Comparison of ENCODE assay signal across 1 cellular context in the genomic region with DNA sequence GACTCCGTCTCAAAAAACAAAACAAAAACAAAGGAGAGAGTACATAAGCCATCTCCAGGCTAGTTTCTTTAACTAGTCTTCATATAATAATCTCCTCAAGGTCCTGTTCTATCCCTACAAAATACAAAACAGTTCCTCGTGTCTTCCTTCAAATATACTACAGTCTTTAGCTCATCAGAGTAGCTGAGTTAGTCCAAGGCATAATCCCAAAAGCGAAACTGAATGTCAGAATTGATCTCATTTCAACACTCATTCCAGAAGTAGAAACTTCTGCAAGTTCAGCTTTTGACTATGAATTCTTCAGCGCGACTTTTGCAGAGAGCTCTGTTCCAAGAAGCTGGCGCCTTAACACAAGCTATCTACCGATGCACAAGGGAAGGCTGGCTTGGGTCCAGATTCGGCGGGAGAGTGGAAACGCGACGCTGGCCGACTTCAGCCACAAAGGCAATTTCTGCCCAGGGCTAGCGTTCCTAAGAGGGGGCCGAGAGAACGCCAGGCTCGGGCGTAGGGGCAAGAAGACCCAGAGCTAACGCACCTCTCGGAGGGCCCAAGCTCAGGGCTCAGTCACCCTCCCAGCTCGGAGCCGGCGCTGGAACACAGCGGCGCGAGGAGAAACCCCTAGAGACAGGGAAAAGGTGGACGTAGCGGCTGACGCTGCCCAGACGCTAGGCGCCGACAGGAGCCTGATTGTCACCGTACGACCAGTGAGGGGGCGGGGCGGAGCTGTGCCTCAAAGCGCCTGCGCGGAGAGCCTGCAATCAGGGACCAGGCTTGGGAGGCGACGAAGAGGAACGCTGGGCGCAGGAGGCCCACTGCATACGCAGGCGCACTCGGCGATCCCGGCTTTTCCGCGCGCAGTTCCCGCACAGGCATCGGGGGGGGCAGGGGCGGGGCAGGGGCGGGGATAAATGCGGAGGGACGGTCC.
TF ChIP-seq lines count a peak whose summit lies in the region.

No MANE protein-coding gene starts in this region.

TF ChIP-seq in K562, 482 proteins besides CTCF, POLR2A, EP300 and RAD21 (continued from another document and continues in another):
- TF ChIP-seq, protein P1, sequence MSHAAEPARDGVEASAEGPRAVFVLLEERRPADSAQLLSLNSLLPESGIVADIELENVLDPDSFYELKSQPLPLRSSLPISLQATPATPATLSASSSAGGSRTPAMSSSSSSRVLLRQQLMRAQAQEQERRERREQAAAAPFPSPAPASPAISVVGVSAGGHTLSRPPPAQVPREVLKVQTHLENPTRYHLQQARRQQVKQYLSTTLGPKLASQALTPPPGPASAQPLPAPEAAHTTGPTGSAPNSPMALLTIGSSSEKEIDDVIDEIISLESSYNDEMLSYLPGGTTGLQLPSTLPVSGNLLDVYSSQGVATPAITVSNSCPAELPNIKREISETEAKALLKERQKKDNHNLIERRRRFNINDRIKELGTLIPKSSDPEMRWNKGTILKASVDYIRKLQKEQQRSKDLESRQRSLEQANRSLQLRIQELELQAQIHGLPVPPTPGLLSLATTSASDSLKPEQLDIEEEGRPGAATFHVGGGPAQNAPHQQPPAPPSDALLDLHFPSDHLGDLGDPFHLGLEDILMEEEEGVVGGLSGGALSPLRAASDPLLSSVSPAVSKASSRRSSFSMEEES (CRISPR knock-in tag; IDR thresholded peaks at IDR 0.05) = no peak
- TF ChIP-seq RBM17 (IDR thresholded peaks at IDR 0.05; ENCODE audit: borderline replicate concordance, low read depth, low read length) (no peak), SETDB1 (IDR thresholded peaks at IDR 0.05; ENCODE audit: low read length) (no peak), NR2F6 (CRISPR knock-in tag; IDR thresholded peaks at IDR 0.05) (no peak), ZNF41 (CRISPR knock-in tag; conservative IDR thresholded peaks at IDR 0.05) (0 out of 2 replicates have a peak, but pooled peaks have one; percentile 27), BMI1 (IDR thresholded peaks at IDR 0.05; ENCODE audit: low read length) (no peak), CHCHD3 (CRISPR knock-in tag; IDR thresholded peaks at IDR 0.05) (no peak), C11orf30 (IDR thresholded peaks at IDR 0.05; ENCODE audit: low read depth) (no peak), PCBP2 (IDR thresholded peaks at IDR 0.05; ENCODE audit: low read depth, low read length, poor library complexity, severe bottlenecking) (no peak), GABPB2 (CRISPR knock-in tag; conservative IDR thresholded peaks at IDR 0.05) (no peak), POLR3A (IDR thresholded peaks at IDR 0.05; ENCODE audit: borderline replicate concordance, extremely low read depth, insufficient read depth, insufficient read length) (no peak), ZBTB8A (IDR thresholded peaks at IDR 0.05; ENCODE audit: partially characterized antibody) (no peak), NUFIP1 (IDR thresholded peaks at IDR 0.05; ENCODE audit: partially characterized antibody) (no peak), FOXP1 (CRISPR knock-in tag; IDR thresholded peaks at IDR 0.05) (0 out of 2 replicates have a peak, but pooled peaks have one; percentile 11), STAT5A (IDR thresholded peaks at IDR 0.05; ENCODE audit: borderline replicate concordance, low read length) (no peak), SIN3B (IDR thresholded peaks at IDR 0.05; ENCODE audit: low read depth) (no peak), RBM15 (IDR thresholded peaks at IDR 0.05; ENCODE audit: insufficient read depth, low read length) (no peak), MAZ (CRISPR knock-in tag; conservative IDR thresholded peaks at IDR 0.05 in 1 of 2, IDR thresholded peaks at IDR 0.05 in 1 of 2) (peak; percentile 63 to 67), NBN (IDR thresholded peaks at IDR 0.05; ENCODE audit: low read depth) (peak; percentile 65; the same call in 1 of the 2 replicates), SMARCB1 (IDR thresholded peaks at IDR 0.05; ENCODE audit: insufficient read length, low read depth) (no peak), MEF2A (IDR thresholded peaks at IDR 0.05; ENCODE audit: control insufficient read depth, low read depth, low read length) (no peak), NFE2L1 (tag; IDR thresholded peaks at IDR 0.05; ENCODE audit: borderline replicate concordance, low read depth) (no peak), KAT7 (CRISPR knock-in tag; IDR thresholded peaks at IDR 0.05; ENCODE audit: borderline replicate concordance) (peak; percentile 86; the same call in 1 of the 2 replicates), PRMT5 (CRISPR knock-in tag; IDR thresholded peaks at IDR 0.05) (no peak), ZNF764 (CRISPR knock-in tag; IDR thresholded peaks at IDR 0.05; ENCODE audit: low read depth) (no peak), RFX1 (IDR thresholded peaks at IDR 0.05) (peak; percentile 21; the same call in 1 of the 2 replicates), ZNF77 (CRISPR knock-in tag; IDR thresholded peaks at IDR 0.05) (no peak), NCOR1 (IDR thresholded peaks at IDR 0.05) (no peak; the same call in 1 of the 2 replicates), DNMT1 (IDR thresholded peaks at IDR 0.05) (no peak), LEF1 (IDR thresholded peaks at IDR 0.05) (no peak; the same call in none of the 2 replicates)
- TF ChIP-seq, protein P2, sequence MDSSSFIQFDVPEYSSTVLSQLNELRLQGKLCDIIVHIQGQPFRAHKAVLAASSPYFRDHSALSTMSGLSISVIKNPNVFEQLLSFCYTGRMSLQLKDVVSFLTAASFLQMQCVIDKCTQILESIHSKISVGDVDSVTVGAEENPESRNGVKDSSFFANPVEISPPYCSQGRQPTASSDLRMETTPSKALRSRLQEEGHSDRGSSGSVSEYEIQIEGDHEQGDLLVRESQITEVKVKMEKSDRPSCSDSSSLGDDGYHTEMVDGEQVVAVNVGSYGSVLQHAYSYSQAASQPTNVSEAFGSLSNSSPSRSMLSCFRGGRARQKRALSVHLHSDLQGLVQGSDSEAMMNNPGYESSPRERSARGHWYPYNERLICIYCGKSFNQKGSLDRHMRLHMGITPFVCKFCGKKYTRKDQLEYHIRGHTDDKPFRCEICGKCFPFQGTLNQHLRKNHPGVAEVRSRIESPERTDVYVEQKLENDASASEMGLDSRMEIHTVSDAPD (CRISPR knock-in tag; IDR thresholded peaks at IDR 0.05) = no peak
- TF ChIP-seq, protein P3, sequence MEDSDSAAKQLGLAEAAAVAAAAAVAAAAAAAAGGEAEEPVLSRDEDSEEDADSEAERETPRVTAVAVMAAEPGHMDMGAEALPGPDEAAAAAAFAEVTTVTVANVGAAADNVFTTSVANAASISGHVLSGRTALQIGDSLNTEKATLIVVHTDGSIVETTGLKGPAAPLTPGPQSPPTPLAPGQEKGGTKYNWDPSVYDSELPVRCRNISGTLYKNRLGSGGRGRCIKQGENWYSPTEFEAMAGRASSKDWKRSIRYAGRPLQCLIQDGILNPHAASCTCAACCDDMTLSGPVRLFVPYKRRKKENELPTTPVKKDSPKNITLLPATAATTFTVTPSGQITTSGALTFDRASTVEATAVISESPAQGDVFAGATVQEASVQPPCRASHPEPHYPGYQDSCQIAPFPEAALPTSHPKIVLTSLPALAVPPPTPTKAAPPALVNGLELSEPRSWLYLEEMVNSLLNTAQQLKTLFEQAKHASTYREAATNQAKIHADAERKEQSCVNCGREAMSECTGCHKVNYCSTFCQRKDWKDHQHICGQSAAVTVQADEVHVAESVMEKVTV (CRISPR knock-in tag; IDR thresholded peaks at IDR 0.05) = 0 out of 2 replicates have a peak, but pooled peaks have one; percentile 21
- TF ChIP-seq, protein P4, sequence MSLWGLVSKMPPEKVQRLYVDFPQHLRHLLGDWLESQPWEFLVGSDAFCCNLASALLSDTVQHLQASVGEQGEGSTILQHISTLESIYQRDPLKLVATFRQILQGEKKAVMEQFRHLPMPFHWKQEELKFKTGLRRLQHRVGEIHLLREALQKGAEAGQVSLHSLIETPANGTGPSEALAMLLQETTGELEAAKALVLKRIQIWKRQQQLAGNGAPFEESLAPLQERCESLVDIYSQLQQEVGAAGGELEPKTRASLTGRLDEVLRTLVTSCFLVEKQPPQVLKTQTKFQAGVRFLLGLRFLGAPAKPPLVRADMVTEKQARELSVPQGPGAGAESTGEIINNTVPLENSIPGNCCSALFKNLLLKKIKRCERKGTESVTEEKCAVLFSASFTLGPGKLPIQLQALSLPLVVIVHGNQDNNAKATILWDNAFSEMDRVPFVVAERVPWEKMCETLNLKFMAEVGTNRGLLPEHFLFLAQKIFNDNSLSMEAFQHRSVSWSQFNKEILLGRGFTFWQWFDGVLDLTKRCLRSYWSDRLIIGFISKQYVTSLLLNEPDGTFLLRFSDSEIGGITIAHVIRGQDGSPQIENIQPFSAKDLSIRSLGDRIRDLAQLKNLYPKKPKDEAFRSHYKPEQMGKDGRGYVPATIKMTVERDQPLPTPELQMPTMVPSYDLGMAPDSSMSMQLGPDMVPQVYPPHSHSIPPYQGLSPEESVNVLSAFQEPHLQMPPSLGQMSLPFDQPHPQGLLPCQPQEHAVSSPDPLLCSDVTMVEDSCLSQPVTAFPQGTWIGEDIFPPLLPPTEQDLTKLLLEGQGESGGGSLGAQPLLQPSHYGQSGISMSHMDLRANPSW (CRISPR knock-in tag; IDR thresholded peaks at IDR 0.05) = peak; percentile 81; the same call in 1 of the 2 replicates
- TF ChIP-seq, protein P5, sequence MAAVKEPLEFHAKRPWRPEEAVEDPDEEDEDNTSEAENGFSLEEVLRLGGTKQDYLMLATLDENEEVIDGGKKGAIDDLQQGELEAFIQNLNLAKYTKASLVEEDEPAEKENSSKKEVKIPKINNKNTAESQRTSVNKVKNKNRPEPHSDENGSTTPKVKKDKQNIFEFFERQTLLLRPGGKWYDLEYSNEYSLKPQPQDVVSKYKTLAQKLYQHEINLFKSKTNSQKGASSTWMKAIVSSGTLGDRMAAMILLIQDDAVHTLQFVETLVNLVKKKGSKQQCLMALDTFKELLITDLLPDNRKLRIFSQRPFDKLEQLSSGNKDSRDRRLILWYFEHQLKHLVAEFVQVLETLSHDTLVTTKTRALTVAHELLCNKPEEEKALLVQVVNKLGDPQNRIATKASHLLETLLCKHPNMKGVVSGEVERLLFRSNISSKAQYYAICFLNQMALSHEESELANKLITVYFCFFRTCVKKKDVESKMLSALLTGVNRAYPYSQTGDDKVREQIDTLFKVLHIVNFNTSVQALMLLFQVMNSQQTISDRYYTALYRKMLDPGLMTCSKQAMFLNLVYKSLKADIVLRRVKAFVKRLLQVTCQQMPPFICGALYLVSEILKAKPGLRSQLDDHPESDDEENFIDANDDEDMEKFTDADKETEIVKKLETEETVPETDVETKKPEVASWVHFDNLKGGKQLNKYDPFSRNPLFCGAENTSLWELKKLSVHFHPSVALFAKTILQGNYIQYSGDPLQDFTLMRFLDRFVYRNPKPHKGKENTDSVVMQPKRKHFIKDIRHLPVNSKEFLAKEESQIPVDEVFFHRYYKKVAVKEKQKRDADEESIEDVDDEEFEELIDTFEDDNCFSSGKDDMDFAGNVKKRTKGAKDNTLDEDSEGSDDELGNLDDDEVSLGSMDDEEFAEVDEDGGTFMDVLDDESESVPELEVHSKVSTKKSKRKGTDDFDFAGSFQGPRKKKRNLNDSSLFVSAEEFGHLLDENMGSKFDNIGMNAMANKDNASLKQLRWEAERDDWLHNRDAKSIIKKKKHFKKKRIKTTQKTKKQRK (IDR thresholded peaks at IDR 0.05; ENCODE audit: borderline replicate concordance, low read depth, low read length) = no peak
- TF ChIP-seq, protein P6, sequence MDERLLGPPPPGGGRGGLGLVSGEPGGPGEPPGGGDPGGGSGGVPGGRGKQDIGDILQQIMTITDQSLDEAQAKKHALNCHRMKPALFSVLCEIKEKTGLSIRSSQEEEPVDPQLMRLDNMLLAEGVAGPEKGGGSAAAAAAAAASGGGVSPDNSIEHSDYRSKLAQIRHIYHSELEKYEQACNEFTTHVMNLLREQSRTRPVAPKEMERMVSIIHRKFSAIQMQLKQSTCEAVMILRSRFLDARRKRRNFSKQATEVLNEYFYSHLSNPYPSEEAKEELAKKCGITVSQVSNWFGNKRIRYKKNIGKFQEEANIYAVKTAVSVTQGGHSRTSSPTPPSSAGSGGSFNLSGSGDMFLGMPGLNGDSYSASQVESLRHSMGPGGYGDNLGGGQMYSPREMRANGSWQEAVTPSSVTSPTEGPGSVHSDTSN (CRISPR knock-in tag; IDR thresholded peaks at IDR 0.05; ENCODE audit: low read depth) = no peak
- TF ChIP-seq, protein P6 (tag; conservative IDR thresholded peaks at IDR 0.05; ENCODE audit: low read depth) = no peak
- TF ChIP-seq, protein P7, sequence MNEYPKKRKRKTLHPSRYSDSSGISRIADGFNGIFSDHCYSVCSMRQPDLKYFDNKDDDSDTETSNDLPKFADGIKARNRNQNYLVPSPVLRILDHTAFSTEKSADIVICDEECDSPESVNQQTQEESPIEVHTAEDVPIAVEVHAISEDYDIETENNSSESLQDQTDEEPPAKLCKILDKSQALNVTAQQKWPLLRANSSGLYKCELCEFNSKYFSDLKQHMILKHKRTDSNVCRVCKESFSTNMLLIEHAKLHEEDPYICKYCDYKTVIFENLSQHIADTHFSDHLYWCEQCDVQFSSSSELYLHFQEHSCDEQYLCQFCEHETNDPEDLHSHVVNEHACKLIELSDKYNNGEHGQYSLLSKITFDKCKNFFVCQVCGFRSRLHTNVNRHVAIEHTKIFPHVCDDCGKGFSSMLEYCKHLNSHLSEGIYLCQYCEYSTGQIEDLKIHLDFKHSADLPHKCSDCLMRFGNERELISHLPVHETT (CRISPR knock-in tag; conservative IDR thresholded peaks at IDR 0.05 in 1 of 2, IDR thresholded peaks at IDR 0.05 in 1 of 2) = 0 out of 4 replicates have a peak, but pooled peaks of 1 of the 2 experiments have one; percentile 32
- TF ChIP-seq, protein P8, sequence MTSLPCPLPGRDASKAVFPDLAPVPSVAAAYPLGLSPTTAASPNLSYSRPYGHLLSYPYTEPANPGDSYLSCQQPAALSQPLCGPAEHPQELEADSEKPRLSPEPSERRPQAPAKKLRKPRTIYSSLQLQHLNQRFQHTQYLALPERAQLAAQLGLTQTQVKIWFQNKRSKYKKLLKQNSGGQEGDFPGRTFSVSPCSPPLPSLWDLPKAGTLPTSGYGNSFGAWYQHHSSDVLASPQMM (CRISPR knock-in tag; IDR thresholded peaks at IDR 0.05) = no peak
